8 cellular contexts compared by ENCODE assay signal in genomic region chr3:48088749-48089466, GRCh38.
DNase-seq lines count a peak whose midpoint lies in the region; ATAC-seq and TF ChIP-seq lines count a peak whose summit lies in the region.

No MANE protein-coding gene starts in this region.

- peak overlapping the region; percentile 65 for H3K4me2 ChIP-seq in neural cell (ENCODE audit: low read length)

- ATAC-seq in stimulated activated naive CD8-positive, alpha-beta T cell treated with anti-CD3 and anti-CD28 coated beads, Interleukin-15, amount 100 ng/mL, for 72 hours: peak; percentile 95

- peak; percentile 95 for DNase-seq in ELR (ENCODE audit: low read depth)
- peak; percentile 98 for DNase-seq in H7
- DNase-seq in M059J (ENCODE audit: low read depth): peak; percentile 93
- peak; percentile 90 for DNase-seq in activated gamma-delta T cell (lab: John Stamatoyannopoulos, UW)
- peak; percentile 97 for DNase-seq in fibroblast of villous mesenchyme (ENCODE audit: low read depth)
- peak; percentile 95 to 96 for DNase-seq in stimulated activated naive CD8-positive, alpha-beta T cell treated with anti-CD3 and anti-CD28 coated beads, Interleukin-15, amount 100 ng/mL, for 72 hours

- H3K79me2 ChIP-seq in neural cell (replicated peaks; ENCODE audit: insufficient read depth, low read length): peaks cover 35% of the 10 kb centered on the region

- no peaks in the 10 kb centered on the region for H3K9me2 ChIP-seq in neural cell (ENCODE audit: insufficient read depth, low read length)

- H4K20me1 ChIP-seq in neural cell (ENCODE audit: insufficient read depth): peaks cover 4% of the 10 kb centered on the region

- H3F3A ChIP-seq in neural cell (ENCODE audit: insufficient read depth, low read length, poor library complexity, severe bottlenecking): no peaks in the 10 kb centered on the region

- peak overlapping the region; percentile 92 to 98 for H3K27ac Mint-ChIP-seq in stimulated activated naive CD8-positive, alpha-beta T cell treated with anti-CD3 and anti-CD28 coated beads, Interleukin-15, amount 100 ng/mL, for 72 hours

- H3K9me3 ChIP-seq in neural cell (ENCODE audit: low read length): no peaks in the 10 kb centered on the region

- H3K4me1 Mint-ChIP-seq in stimulated activated naive CD8-positive, alpha-beta T cell treated with anti-CD3 and anti-CD28 coated beads, Interleukin-15, amount 100 ng/mL, for 72 hours: peaks cover 45% of the 10 kb centered on the region

- peak; percentile 14 for TF ChIP-seq RAD21 in neural cell (conservative IDR thresholded peaks at IDR 0.05)

- peak overlapping the region; percentile 69 for H2AFZ ChIP-seq in neural cell (ENCODE audit: low read depth, low read length)

- H3K27ac ChIP-seq in neural cell (ENCODE audit: low read length): peak overlapping the region; percentile 90

- no peaks in the 10 kb centered on the region for H3K9me3 Mint-ChIP-seq in stimulated activated naive CD8-positive, alpha-beta T cell treated with anti-CD3 and anti-CD28 coated beads, Interleukin-15, amount 100 ng/mL, for 72 hours

- H3K4me3 Mint-ChIP-seq in stimulated activated naive CD8-positive, alpha-beta T cell treated with anti-CD3 and anti-CD28 coated beads, Interleukin-15, amount 100 ng/mL, for 72 hours: peak overlapping the region; percentile 96 to 97

- peak overlapping the region; percentile 90 for H3K9ac ChIP-seq in neural cell (ENCODE audit: low read length)

- no peaks in the 10 kb centered on the region for H3K27me3 Mint-ChIP-seq in stimulated activated naive CD8-positive, alpha-beta T cell treated with anti-CD3 and anti-CD28 coated beads, Interleukin-15, amount 100 ng/mL, for 72 hours

- TF ChIP-seq CTCF in fibroblast of villous mesenchyme (IDR thresholded peaks at IDR 0.05; ENCODE audit: insufficient read depth, low read depth, low read length) (peak; percentile 3), neural cell (IDR thresholded peaks at IDR 0.05; ENCODE audit: poor library complexity, severe bottlenecking) (peak; percentile 49)

- no peaks in the 10 kb centered on the region for H3K27me3 ChIP-seq in H7 (ENCODE audit: control insufficient read depth, insufficient read depth, low read length)
- H3K27me3 ChIP-seq in neural cell (ENCODE audit: insufficient read depth, low read depth, low read length): no peaks in the 10 kb centered on the region

- peak; percentile 93 for TF ChIP-seq POLR2A in Raji (IDR thresholded peaks at IDR 0.05; ENCODE audit: insufficient read depth, low read depth, low read length)

- no peaks in the 10 kb centered on the region for H3K36me3 ChIP-seq in H7 (replicated peaks; ENCODE audit: control insufficient read depth, insufficient read depth, low read length)
- no peaks in the 10 kb centered on the region for H3K36me3 ChIP-seq in neural cell (ENCODE audit: insufficient read depth, low read length)

- TF ChIP-seq EP300 in neural cell (conservative IDR thresholded peaks at IDR 0.05; ENCODE audit: poor library complexity, severe bottlenecking): peak; percentile 69

- H3K4me3 ChIP-seq in H7 (ENCODE audit: insufficient read depth, low read depth, low read length) (peak overlapping the region; percentile 66), fibroblast of villous mesenchyme (ENCODE audit: low read depth, low read length) (peak overlapping the region; percentile 97), neural cell (ENCODE audit: low read length) (peak overlapping the region; percentile 94)

TF ChIP-seq in neural cell, 6 proteins besides CTCF, POLR2A, EP300 and RAD21:
- TF ChIP-seq TAF1 (IDR thresholded peaks at IDR 0.05; ENCODE audit: low read depth) (no peak), EZH2 (IDR thresholded peaks at IDR 0.05; ENCODE audit: borderline replicate concordance, insufficient read depth, low read length, poor library complexity, severe bottlenecking) (no peak), REST (IDR thresholded peaks at IDR 0.05; ENCODE audit: borderline replicate concordance) (peak; percentile 49), MXI1 (conservative IDR thresholded peaks at IDR 0.05; ENCODE audit: poor library complexity, severe bottlenecking) (peak; percentile 90), SMC3 (conservative IDR thresholded peaks at IDR 0.05; ENCODE audit: poor library complexity) (no peak), POLR2AphosphoS5 (IDR thresholded peaks at IDR 0.05) (peak; percentile 92)

Comparison
In these comparisons a context has a peak if more than half of its experiments do, and no peak if none do; other contexts are left out.
1. Peak in every context shown above with its lines: DNase-seq, ATAC-seq, H3K4me3 ChIP-seq and H3K27ac ChIP-seq.